8 cellular contexts compared by ENCODE assay signal in genomic region chr10:105950410-105950809, GRCh38.
DNase-seq lines count a peak whose midpoint lies in the region; ATAC-seq and TF ChIP-seq lines count a peak whose summit lies in the region.

No MANE protein-coding gene starts in this region.

- no peak overlapping the region for H3K4me2 ChIP-seq in DND-41 (ENCODE audit: insufficient read depth, low read length)
- H3K4me2 ChIP-seq in SU-DHL-6 (ENCODE audit: low read depth, low read length, poor library complexity, severe bottlenecking), result no peak overlapping the region
- H3K4me2 ChIP-seq in fibroblast of lung (ENCODE audit: extremely low read depth, insufficient read depth, low read length), result no peak overlapping the region
- H3K4me2 ChIP-seq in neural progenitor cell, result no peak overlapping the region

- H3K36me3 Mint-ChIP-seq in neural progenitor cell, result no peaks in the 10 kb centered on the region
- no peaks in the 10 kb centered on the region for H3K36me3 Mint-ChIP-seq in T-helper 2 cell treated with Interferon-gamma antibody and Interleukin-4, amounts not matched to agents 5 μg/mL and 100 μg/mL, for 36 hours (ENCODE audit: low read depth)

- ATAC-seq in DND-41 (ENCODE audit: insufficient read depth, low read depth) (peak; percentile 58; the same call in 1 of the 3 replicates), HG03520 (IDR thresholded peaks at IDR 0.05; ENCODE audit: unreplicated experiment) (no peak)

- H3K27ac ChIP-seq in DND-41 (ENCODE audit: low read length), result no peak overlapping the region
- H3K27ac ChIP-seq in SU-DHL-6 (ENCODE audit: low read depth, low read length), result no peak overlapping the region
- no peak overlapping the region for H3K27ac ChIP-seq in fibroblast of lung (ENCODE audit: insufficient read depth, low read length)
- no peak overlapping the region for H3K27ac ChIP-seq in neural progenitor cell

- H3K27me3 Mint-ChIP-seq in neural progenitor cell (ENCODE audit: insufficient read depth, low read depth), result no peaks in the 10 kb centered on the region
- no peaks in the 10 kb centered on the region for H3K27me3 Mint-ChIP-seq in T-helper 2 cell treated with Interferon-gamma antibody and Interleukin-4, amounts not matched to agents 5 μg/mL and 100 μg/mL, for 36 hours (ENCODE audit: low read depth)

- H3K36me3 ChIP-seq in DND-41 (ENCODE audit: insufficient read depth, low read length) (no peaks in the 10 kb centered on the region), SU-DHL-6 (ENCODE audit: low read length) (no peaks in the 10 kb centered on the region), fibroblast of lung (ENCODE audit: control insufficient read depth, insufficient read depth, low read length) (no peaks in the 10 kb centered on the region), neural progenitor cell (no peaks in the 10 kb centered on the region)

- H3K9me2 ChIP-seq in SU-DHL-6 (replicated peaks; ENCODE audit: insufficient read depth, low read length), result no peaks in the 10 kb centered on the region

- H2AFZ ChIP-seq in DND-41 (ENCODE audit: low read depth, low read length), result no peak overlapping the region
- no peak overlapping the region for H2AFZ ChIP-seq in SU-DHL-6 (ENCODE audit: low read depth, low read length, severe bottlenecking)
- H2AFZ ChIP-seq in fibroblast of lung (ENCODE audit: low read length), result no peak overlapping the region
- no peak overlapping the region for H2AFZ ChIP-seq in neural progenitor cell (replicated peaks)

- H3K9ac ChIP-seq in DND-41 (ENCODE audit: low read depth, low read length), result no peak overlapping the region
- H3K9ac ChIP-seq in SU-DHL-6 (ENCODE audit: low read length), result no peak overlapping the region
- no peak overlapping the region for H3K9ac ChIP-seq in fibroblast of lung (ENCODE audit: insufficient read depth, low read length)
- no peak overlapping the region for H3K9ac ChIP-seq in neural progenitor cell

- H3K27me3 ChIP-seq in DND-41 (ENCODE audit: insufficient read depth, low read length, poor library complexity), result no peaks in the 10 kb centered on the region
- no peaks in the 10 kb centered on the region for H3K27me3 ChIP-seq in SU-DHL-6 (ENCODE audit: low read length)
- H3K27me3 ChIP-seq in fibroblast of lung (ENCODE audit: control insufficient read depth, insufficient read depth, low read length), result no peaks in the 10 kb centered on the region
- no peaks in the 10 kb centered on the region for H3K27me3 ChIP-seq in neural progenitor cell

- no peak overlapping the region for H3K27ac Mint-ChIP-seq in neural progenitor cell
- H3K27ac Mint-ChIP-seq in T-helper 2 cell treated with Interferon-gamma antibody and Interleukin-4, amounts not matched to agents 5 μg/mL and 100 μg/mL, for 36 hours, result no peak overlapping the region

- H3K4me3 ChIP-seq in DND-41 (ENCODE audit: low read depth in 1 of 2, low read length in 2 of 2) (no peak overlapping the region), SU-DHL-6 (ENCODE audit: insufficient read depth, low read length, poor library complexity, severe bottlenecking) (no peak overlapping the region), fibroblast of lung (replicated peaks in 1 of 4; ENCODE audit: control extremely low read depth in 1 of 4, insufficient read depth in 1 of 4, low read depth in 3 of 4, low read length in 4 of 4) (no peak overlapping the region), neural progenitor cell (no peak overlapping the region)

- no peaks in the 10 kb centered on the region for H3K9me3 ChIP-seq in DND-41 (ENCODE audit: insufficient read depth, low read length, severe bottlenecking)
- H3K9me3 ChIP-seq in SU-DHL-6 (ENCODE audit: insufficient read depth, low read length), result no peaks in the 10 kb centered on the region
- H3K9me3 ChIP-seq in fibroblast of lung (ENCODE audit: control insufficient read depth, insufficient read depth, low read depth, low read length), result no peaks in the 10 kb centered on the region
- H3K9me3 ChIP-seq in neural progenitor cell (ENCODE audit: low read depth), result no peaks in the 10 kb centered on the region

- TF ChIP-seq CTCF in DND-41 (IDR thresholded peaks at IDR 0.05; ENCODE audit: borderline replicate concordance, extremely low read depth, low read length, poor library complexity, severe bottlenecking), result peak; percentile 78
- TF ChIP-seq CTCF in GM20000 (IDR thresholded peaks at IDR 0.05; ENCODE audit: extremely low read depth, missing control alignments), result peak; percentile 62
- TF ChIP-seq CTCF in SU-DHL-6 (IDR thresholded peaks at IDR 0.05; ENCODE audit: insufficient read depth, low read length, poor library complexity, severe bottlenecking), result peak; percentile 82
- TF ChIP-seq CTCF in fibroblast of lung (conservative IDR thresholded peaks at IDR 0.05 in 1 of 2, IDR thresholded peaks at IDR 0.05 in 1 of 2; ENCODE audit: low read depth in 1 of 2, low read length in 2 of 2), result peak; percentile 75 to 82
- peak; percentile 86 for TF ChIP-seq CTCF in neural progenitor cell (IDR thresholded peaks at IDR 0.05)

- no peaks in the 10 kb centered on the region for H3K9me3 Mint-ChIP-seq in neural progenitor cell
- no peaks in the 10 kb centered on the region for H3K9me3 Mint-ChIP-seq in T-helper 2 cell treated with Interferon-gamma antibody and Interleukin-4, amounts not matched to agents 5 μg/mL and 100 μg/mL, for 36 hours

- no peaks in the 10 kb centered on the region for H3K4me1 ChIP-seq in DND-41 (ENCODE audit: insufficient read depth, low read length)
- H3K4me1 ChIP-seq in fibroblast of lung (ENCODE audit: control insufficient read depth, extremely low read depth, insufficient read depth, low read length), result no peaks in the 10 kb centered on the region
- peaks cover 11% of the 10 kb centered on the region for H3K4me1 ChIP-seq in neural progenitor cell

- no peaks in the 10 kb centered on the region for H4K20me1 ChIP-seq in DND-41 (ENCODE audit: insufficient read depth, low read length)
- H4K20me1 ChIP-seq in SU-DHL-6 (ENCODE audit: low read depth, low read length), result no peaks in the 10 kb centered on the region
- H4K20me1 ChIP-seq in fibroblast of lung (ENCODE audit: control insufficient read depth, extremely low read depth, insufficient read depth, low read length), result no peaks in the 10 kb centered on the region
- H4K20me1 ChIP-seq in neural progenitor cell (ENCODE audit: low read depth), result no peaks in the 10 kb centered on the region

- H3F3A ChIP-seq in SU-DHL-6 (ENCODE audit: insufficient read depth), result no peaks in the 10 kb centered on the region
- H3F3A ChIP-seq in neural progenitor cell (ENCODE audit: low read depth), result no peaks in the 10 kb centered on the region

- H3K79me2 ChIP-seq in DND-41 (ENCODE audit: insufficient read depth, low read length) (no peaks in the 10 kb centered on the region), SU-DHL-6 (ENCODE audit: insufficient read depth, low read length) (no peaks in the 10 kb centered on the region), fibroblast of lung (ENCODE audit: control insufficient read depth, insufficient read depth, low read length) (no peaks in the 10 kb centered on the region), neural progenitor cell (ENCODE audit: low read depth) (no peaks in the 10 kb centered on the region)

- H3K4me1 Mint-ChIP-seq in neural progenitor cell, result peaks cover 18% of the 10 kb centered on the region
- H3K4me1 Mint-ChIP-seq in T-helper 2 cell treated with Interferon-gamma antibody and Interleukin-4, amounts not matched to agents 5 μg/mL and 100 μg/mL, for 36 hours (ENCODE audit: low read depth), result no peaks in the 10 kb centered on the region

- no peak overlapping the region for H3K4me3 Mint-ChIP-seq in neural progenitor cell
- H3K4me3 Mint-ChIP-seq in T-helper 2 cell treated with Interferon-gamma antibody and Interleukin-4, amounts not matched to agents 5 μg/mL and 100 μg/mL, for 36 hours, result no peak overlapping the region

- DNase-seq in DND-41, result peak; percentile 19
- DNase-seq in GM20000 (ENCODE audit: low spot score), result peak; percentile 30
- DNase-seq in HuH-7.5 (ENCODE audit: low spot score), result peak; percentile 11
- peak; percentile 14 to 32 for DNase-seq in fibroblast of lung (ENCODE audit: low read depth in 2 of 2)
- DNase-seq in neural progenitor cell (ENCODE audit: low spot score), result peak; percentile 70
- DNase-seq in T-helper 2 cell treated with Interferon-gamma antibody and Interleukin-4, amounts not matched to agents 5 μg/mL and 100 μg/mL, for 36 hours (ENCODE audit: low spot score), result no peak
